ENCODE assay signal across 8 cellular contexts in genomic region chr1:10866314-10867091, GRCh38.
DNase-seq lines count a peak whose midpoint lies in the region; ATAC-seq and TF ChIP-seq lines count a peak whose summit lies in the region.

No MANE protein-coding gene starts in this region.

- H3K36me3 Mint-ChIP-seq in activated CD4-positive, alpha-beta memory T cell treated with anti-CD3 and anti-CD28 coated beads for 36 hours, result no peaks in the 10 kb centered on the region

- H3K9me3 ChIP-seq in IMR-90 (ENCODE audit: control insufficient read depth, insufficient read depth, low read length), result no peaks in the 10 kb centered on the region
- no peaks in the 10 kb centered on the region for H3K9me3 ChIP-seq in esophagus squamous epithelium
- no peaks in the 10 kb centered on the region for H3K9me3 ChIP-seq in ovary

- no peak overlapping the region for H2BK5ac ChIP-seq in IMR-90 (ENCODE audit: low read depth, low read length, poor library complexity, severe bottlenecking)

- no peak for DNase-seq in AG04449 (ENCODE audit: low read depth, low spot score)
- peak; percentile 48 for DNase-seq in IMR-90
- DNase-seq in activated CD4-positive, alpha-beta memory T cell treated with anti-CD3 and anti-CD28 coated beads for 36 hours, result peak; percentile 49
- DNase-seq in esophagus squamous epithelium (lab: John Stamatoyannopoulos, UW), result no peak
- peak in 1 of 5 donors; percentile 19 for DNase-seq in ovary
- no peak for DNase-seq in HUDEP-2 (lab: John Stamatoyannopoulos, UW; ENCODE audit: unreplicated experiment in 76 of 76)
- DNase-seq in D341Med (ENCODE audit: low spot score), result no peak

- no peak overlapping the region for H4K5ac ChIP-seq in IMR-90 (ENCODE audit: low read depth, low read length)

- H3K56ac ChIP-seq in IMR-90 (ENCODE audit: extremely low read depth, insufficient read depth, low read length), result no peak overlapping the region

- POLR2A ChIA-PET in AG04449 (lab: Yijun Ruan, JAX), result no interaction called here
- POLR2A ChIA-PET in IMR-90 (lab: Charles Lee; ENCODE audit: unreplicated experiment), result interaction anchor here (0.6 kb wide), 1 partner anchor 119 kb away, joined by 4 read pairs; no protein-coding TSS in a partner anchor
- POLR2A ChIA-PET in activated CD4-positive, alpha-beta memory T cell treated with anti-CD3 and anti-CD28 coated beads for 36 hours (lab: Charles Lee), result no interaction called here

- H3K4me1 ChIP-seq in IMR-90 (ENCODE audit: control insufficient read depth, insufficient read depth, low read length) (peaks cover 7% of the 10 kb centered on the region), esophagus squamous epithelium (peaks cover 8 to 20% (median 9%) of the 10 kb centered on the region in 3 donors), ovary (ENCODE audit: insufficient read depth) (peaks cover 6% of the 10 kb centered on the region)

- H3K4me3 Mint-ChIP-seq in activated CD4-positive, alpha-beta memory T cell treated with anti-CD3 and anti-CD28 coated beads for 36 hours, result peak overlapping the region; percentile 25

- no TSS peak for BruUV-seq in IMR-90 (replicated peaks; lab: Mats Ljungman, UMichigan)

- in situ Hi-C loops in IMR-90 (cut with MboI; ENCODE audit: low sequenced_read_pairs), result loop anchor here (5.0 kb wide), 1 partner anchor 359 kb away; no protein-coding TSS in a partner anchor

- no peak overlapping the region for H3K9ac ChIP-seq in IMR-90 (ENCODE audit: low read depth, low read length)

- H3K27me3 Mint-ChIP-seq in activated CD4-positive, alpha-beta memory T cell treated with anti-CD3 and anti-CD28 coated beads for 36 hours, result peaks cover 62% of the 10 kb centered on the region

- no peak overlapping the region for H2AK5ac ChIP-seq in IMR-90 (ENCODE audit: low read depth, low read length)

- no peaks in the 10 kb centered on the region for H3K36me3 ChIP-seq in IMR-90 (ENCODE audit: control insufficient read depth, insufficient read depth, low read length)
- H3K36me3 ChIP-seq in esophagus squamous epithelium, result no peaks in the 10 kb centered on the region
- H3K36me3 ChIP-seq in ovary, result no peaks in the 10 kb centered on the region

- no peaks in the 10 kb centered on the region for H3K79me1 ChIP-seq in IMR-90 (ENCODE audit: low read depth in 1 of 2, low read length in 2 of 2)

- peak overlapping the region; percentile 84 for H3K4me2 ChIP-seq in IMR-90 (ENCODE audit: low read depth, low read length)

- H3K23ac ChIP-seq in IMR-90 (ENCODE audit: low read depth, low read length), result no peak overlapping the region

- no peak overlapping the region for H3K14ac ChIP-seq in IMR-90 (replicated peaks; ENCODE audit: low read depth, low read length)

- no peak overlapping the region for H3K27ac Mint-ChIP-seq in activated CD4-positive, alpha-beta memory T cell treated with anti-CD3 and anti-CD28 coated beads for 36 hours

- H3K9me1 ChIP-seq in IMR-90 (ENCODE audit: insufficient read depth, low read length), result no peaks in the 10 kb centered on the region

- H2BK20ac ChIP-seq in IMR-90 (ENCODE audit: low read depth, low read length), result no peak overlapping the region

- H3K27ac ChIP-seq in IMR-90 (ENCODE audit: insufficient read depth, low read length), result no peak overlapping the region
- H3K27ac ChIP-seq in esophagus squamous epithelium, result peak overlapping the region in 1 of 4 donors; percentile 44
- no peak overlapping the region for H3K27ac ChIP-seq in ovary

- dilution Hi-C loops in IMR-90 (cut with HindIII; ENCODE audit: low sequenced_read_pairs, unreplicated experiment), result no loop called here

- no peak overlapping the region for H4K91ac ChIP-seq in IMR-90 (ENCODE audit: insufficient read depth, low read depth, low read length)

- peak overlapping the region; percentile 55 for H3K4me3 ChIP-seq in AG04449 (ENCODE audit: low read depth, low read length)
- peak overlapping the region; percentile 36 for H3K4me3 ChIP-seq in IMR-90 (ENCODE audit: insufficient read depth, low read depth, low read length)
- peak overlapping the region; percentile 36 to 71 (median 48) for H3K4me3 ChIP-seq in esophagus squamous epithelium
- peak overlapping the region; percentile 36 for H3K4me3 ChIP-seq in ovary

- TF ChIP-seq POLR2A in IMR-90 (IDR thresholded peaks at IDR 0.05; ENCODE audit: low read depth, low read length) (no peak), esophagus squamous epithelium (IDR thresholded peaks at IDR 0.05) (no peak), ovary (IDR thresholded peaks at IDR 0.05) (no peak)

- no peaks in the 10 kb centered on the region for H4K20me1 ChIP-seq in IMR-90 (ENCODE audit: insufficient read depth, low read length)

- CTCF ChIA-PET in AG04449 (lab: Yijun Ruan, JAX), result interaction anchor here (0.7 to 12.1 kb wide), 31 partner anchors 12 to 437 kb away, joined by 3 to 229 read pairs (median 5); partner anchors contain the start of gene CENPS
- CTCF ChIA-PET in IMR-90 (lab: Yijun Ruan, JAX), result interaction anchor here (0.6 to 1.6 kb wide), 4 partner anchors 96 to 479 kb away, joined by 3 to 9 read pairs (median 4); no protein-coding TSS in a partner anchor
- CTCF ChIA-PET in activated CD4-positive, alpha-beta memory T cell treated with anti-CD3 and anti-CD28 coated beads for 36 hours (lab: Charles Lee), result interaction anchor here (0.7 to 4.2 kb wide), 11 partner anchors 12 to 371 kb away, joined by 3 to 29 read pairs (median 3); no protein-coding TSS in a partner anchor

- H2AFZ ChIP-seq in IMR-90 (replicated peaks; ENCODE audit: low read length, poor library complexity), result peak overlapping the region; percentile 86

- H3K9me3 Mint-ChIP-seq in activated CD4-positive, alpha-beta memory T cell treated with anti-CD3 and anti-CD28 coated beads for 36 hours, result no peaks in the 10 kb centered on the region

- no peak overlapping the region for H3K18ac ChIP-seq in IMR-90 (ENCODE audit: low read depth, low read length)

- ATAC-seq in IMR-90 (ENCODE audit: low read depth), result peak; percentile 84
- no peak for ATAC-seq in HG03432 (IDR thresholded peaks at IDR 0.05; ENCODE audit: unreplicated experiment)

- 0% methylated on average over 1 of the region's 31 CpGs; no CpG with 5 or more reads in 1 of the 2 experiments for WGBS in IMR-90 (ENCODE audit: extremely low coverage in 2 of 2, insufficient read length in 1 of 2), 2 experiments
- WGBS in esophagus squamous epithelium, 2 donors, result 3 to 10% methylated on average over 9 to 18 of the region's 31 CpGs
- 2 to 3% (median 3%) methylated on average over 24 to 31 of the region's 31 CpGs for WGBS in ovary, 3 donors

- H3K4me1 Mint-ChIP-seq in activated CD4-positive, alpha-beta memory T cell treated with anti-CD3 and anti-CD28 coated beads for 36 hours (ENCODE audit: low read depth), result peaks cover 10% of the 10 kb centered on the region

- intact Hi-C loops in IMR-90 (cut with micrococcal nuclease) (loop anchor here (1.0 to 10.0 kb wide), 4 partner anchors 172 to 360 kb away; no protein-coding TSS in a partner anchor), esophagus squamous epithelium (cut with DNase I) (loop anchor here (5.0 to 10.0 kb wide), 2 partner anchors 182 to 359 kb away; no protein-coding TSS in a partner anchor), ovary (cut with DNase I) (loop anchor here (2.0 to 5.0 kb wide), 4 partner anchors 334 to 434 kb away; partner anchors contain the start of gene CENPS (in 1 of the 4))
- intact Hi-C loops in activated CD4-positive, alpha-beta memory T cell treated with anti-CD3 and anti-CD28 coated beads for 36 hours (cut with micrococcal nuclease), result loop anchor here (1.0 to 5.0 kb wide), 4 partner anchors 76 to 371 kb away; no protein-coding TSS in a partner anchor

- no peak overlapping the region for H2BK120ac ChIP-seq in IMR-90 (ENCODE audit: low read depth, low read length)

- TF ChIP-seq CTCF in AG04449 (IDR thresholded peaks at IDR 0.05; ENCODE audit: insufficient read depth, low read length, missing control alignments) (no peak), IMR-90 (conservative IDR thresholded peaks at IDR 0.05; ENCODE audit: low read depth, low read length) (no peak), esophagus squamous epithelium (IDR thresholded peaks at IDR 0.05) (no peak), ovary (IDR thresholded peaks at IDR 0.05) (no peak)

- no peak for TF ChIP-seq RAD21 in IMR-90 (IDR thresholded peaks at IDR 0.05; ENCODE audit: low read length)

- H3K27me3 ChIP-seq in IMR-90 (ENCODE audit: control insufficient read depth, insufficient read depth, low read length) (peaks cover 61% of the 10 kb centered on the region), esophagus squamous epithelium (peaks cover 0 to 70% (median 0%) of the 10 kb centered on the region in 4 donors), ovary (no peaks in the 10 kb centered on the region)

- no peak overlapping the region for H2BK15ac ChIP-seq in IMR-90 (ENCODE audit: low read depth, low read length)

- no peak overlapping the region for H3K4ac ChIP-seq in IMR-90 (ENCODE audit: low read depth, low read length)

- TF ChIP-seq EP300 in ovary (IDR thresholded peaks at IDR 0.05), result no peak

- H2AK9ac ChIP-seq in IMR-90 (replicated peaks; ENCODE audit: low read depth, low read length, poor library complexity), result peak overlapping the region; percentile 15

- H4K8ac ChIP-seq in IMR-90 (ENCODE audit: low read depth in 2 of 2, low read length in 2 of 2), result no peak overlapping the region

TF ChIP-seq in IMR-90, 13 proteins besides CTCF, POLR2A, EP300 and RAD21:
- TF ChIP-seq MAZ (IDR thresholded peaks at IDR 0.05; ENCODE audit: borderline replicate concordance, low read depth, low read length) (0 out of 2 replicates have a peak, but pooled peaks have one; percentile 3), FOS (IDR thresholded peaks at IDR 0.05; ENCODE audit: low read depth, low read length) (no peak), MXI1 (IDR thresholded peaks at IDR 0.05; ENCODE audit: borderline replicate concordance, low read depth, low read length) (0 out of 2 replicates have a peak, but pooled peaks have one; percentile 21), USF2 (IDR thresholded peaks at IDR 0.05; ENCODE audit: low read depth, low read length) (no peak), RFX5 (IDR thresholded peaks at IDR 0.05; ENCODE audit: low read depth, low read length) (no peak), CEBPB (IDR thresholded peaks at IDR 0.05; ENCODE audit: low read depth, low read length) (no peak), SMC3 (IDR thresholded peaks at IDR 0.05; ENCODE audit: low read depth, low read length) (no peak)

Comparison
In these comparisons a context has a peak if more than half of its experiments do, and no peak if none do; other contexts are left out.
1. DNase-seq: peak in IMR-90 (single experiment) and activated CD4-positive, alpha-beta memory T cell treated with anti-CD3 and anti-CD28 coated beads for 36 hours (single experiment); none in AG04449 (single experiment), esophagus squamous epithelium (single experiment), HUDEP-2 (0 of 76) and D341Med (single experiment).
2. Peak in every context shown above with its lines, with median percentiles within 50 percentile points of each other: H3K4me3 ChIP-seq.